ENCODE assay signal across 8 cellular contexts in the genomic region with DNA sequence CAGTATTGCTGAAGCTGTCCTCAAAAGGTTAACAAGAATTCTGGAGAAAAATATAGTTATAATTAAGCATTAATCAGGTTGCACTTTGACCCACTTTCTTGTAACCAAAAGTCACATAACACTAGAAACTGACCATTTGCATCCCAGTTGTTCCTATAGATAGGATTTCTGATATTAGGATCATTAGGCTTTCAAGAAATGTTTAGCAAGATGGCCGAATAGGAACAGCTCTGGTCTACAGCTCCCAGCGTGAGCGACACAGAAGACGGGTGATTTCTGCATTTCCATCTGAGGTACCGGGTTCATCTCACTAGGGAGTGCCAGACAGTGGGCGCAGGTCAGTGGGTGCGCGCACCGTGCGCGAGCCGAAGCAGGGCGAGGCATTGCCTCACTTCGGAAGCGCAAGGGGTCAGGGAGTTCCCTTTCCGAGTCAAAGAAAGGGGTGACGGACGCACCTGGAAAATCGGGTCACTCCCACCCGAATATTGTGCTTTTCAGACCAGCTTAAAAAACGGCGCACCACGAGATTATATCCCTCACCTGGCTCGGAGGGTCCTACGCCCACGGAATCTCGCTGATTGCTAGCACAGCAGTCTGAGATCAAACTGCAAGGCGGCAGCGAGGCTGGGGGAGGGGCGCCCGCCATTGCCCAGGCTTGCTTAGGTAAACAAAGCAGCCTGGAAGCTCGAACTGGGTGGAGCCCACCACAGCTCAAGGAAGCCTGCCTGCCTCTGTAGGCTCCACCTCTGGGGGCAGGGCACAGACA. TPM values are rescaled to one million over a fixed set of nuclear protein-coding genes. Genes with fewer than 3 reads are reported as not detected.
DNase-seq lines count a peak whose midpoint lies in the region; ATAC-seq, FAIRE-seq and TF ChIP-seq lines count a peak whose summit lies in the region.
"Not testable (repeated sequence)": the region's sequence is repeated elsewhere in the genome, so short reads cannot be mapped to it uniquely, and the experiment has no call there.

No MANE protein-coding gene starts in this region.

- not testable (repeated sequence) for H3K4me1 ChIP-seq in H9 (ENCODE audit: insufficient read depth, low read length); Panc1 (ENCODE audit: control insufficient read depth, insufficient read depth, low read length); K562 (replicated peaks in 1 of 2; ENCODE audit: control insufficient read depth in 2 of 2, insufficient read depth in 2 of 2, low read length in 2 of 2); iPS-18a (ENCODE audit: control insufficient read depth, low read depth, low read length); smooth muscle cell (ENCODE audit: low read depth)

- not testable (repeated sequence) for H3K36me3 ChIP-seq in Panc1 (ENCODE audit: control insufficient read depth, insufficient read depth, low read length); K562 (ENCODE audit: control insufficient read depth, insufficient read depth, low read length); iPS-18a (ENCODE audit: control insufficient read depth, low read depth, low read length); smooth muscle cell (ENCODE audit: low read depth)

- DNase-seq in Calu3 (peak; percentile 15), NCI-H1417 (lab: John Stamatoyannopoulos, UW) (peak; percentile 16 to 63 (median 38)), NCI-H345 treated with DMSO at 0.1 percent for 48 hours (lab: John Stamatoyannopoulos, UW; ENCODE audit: unreplicated experiment) (peak; percentile 1), K562 (ENCODE audit: extremely low read depth in 1 of 4, low spot score in 3 of 4) (peak in 1 of 4 experiments; percentile 8)
- not testable (repeated sequence) for DNase-seq in H9; Panc1 (ENCODE audit: low read depth, low spot score); smooth muscle cell (lab: John Stamatoyannopoulos, UW; ENCODE audit: unreplicated experiment)

- H4K91ac ChIP-seq in H9 (ENCODE audit: insufficient read length, low read depth, low read length): not testable (repeated sequence)

- H3K27ac Mint-ChIP-seq in Calu3 (ENCODE audit: unreplicated experiment): not testable (repeated sequence)
- H3K27ac Mint-ChIP-seq in H9: peak overlapping the region in 2 of 3 experiments; percentile 89 to 92; a peak in 5 of 7 replicates

- not testable (repeated sequence) for H3T11ph ChIP-seq in H9 (ENCODE audit: low read length)

- WGBS in H9 (ENCODE audit: extremely low coverage, insufficient read length, low lambda C conversion rate): no CpG with 5 or more reads among the region's 32 CpGs
- WGBS in K562 (ENCODE audit: insufficient coverage, low coverage, missing lambda C conversion rate): 0% methylated on average over 6 of the region's 32 CpGs
- WGBS in smooth muscle cell (ENCODE audit: low lambda C conversion rate): 62% methylated on average over 25 of the region's 32 CpGs

- peak overlapping the region; percentile 72 for H3K4me3 Mint-ChIP-seq in Calu3 (ENCODE audit: low read depth, unreplicated experiment)
- H3K4me3 Mint-ChIP-seq in H9: peak overlapping the region; percentile 59 to 74

- in situ Hi-C loops in Panc1 (cut with HindIII; ENCODE audit: low pct_unique_long_range_greater_than_20kb, low sequenced_read_pairs); K562 (cut with MboI): not testable (repeated sequence)

- not testable (repeated sequence) for H3K9me3 Mint-ChIP-seq in Calu3 (ENCODE audit: low read depth, unreplicated experiment); H9

- H3K56ac ChIP-seq in H9 (ENCODE audit: insufficient read length, low read depth, low read length): not testable (repeated sequence)

- H4K8ac ChIP-seq in H9 (replicated peaks; ENCODE audit: insufficient read length, low read depth, low read length): not testable (repeated sequence)

- not testable (repeated sequence) for H3K23me2 ChIP-seq in H9 (ENCODE audit: insufficient read length, low read depth, low read length, poor library complexity, severe bottlenecking)

- H3K27me3 ChIP-seq in H9 (ENCODE audit: insufficient read depth, low read length); Panc1 (ENCODE audit: control insufficient read depth, insufficient read depth, low read length); K562 (ENCODE audit: control insufficient read depth in 2 of 2, insufficient read depth in 2 of 2, low read length in 2 of 2); iPS-18a (ENCODE audit: control insufficient read depth, insufficient read depth, low read length); smooth muscle cell (ENCODE audit: low read depth): not testable (repeated sequence)

- CTCF ChIA-PET in Calu3 (lab: Charles Lee); Panc1 (lab: Charles Lee); K562 (lab: Yijun Ruan, JAX; ENCODE audit: low intra/inter-chr PET ratio): not testable (repeated sequence)

- not testable (repeated sequence) for H2BK5ac ChIP-seq in H9 (ENCODE audit: insufficient read length, low read length)

- TF ChIP-seq RAD21 in K562 (CRISPR knock-in tag; conservative IDR thresholded peaks at IDR 0.05 in 1 of 2, IDR thresholded peaks at IDR 0.05 in 1 of 2): not testable (repeated sequence)

- H3K18ac ChIP-seq in H9 (ENCODE audit: insufficient read length, low read depth, low read length): not testable (repeated sequence)

- H4K20me1 ChIP-seq in H9 (ENCODE audit: control insufficient read depth, insufficient read depth, insufficient read length); K562 (replicated peaks; ENCODE audit: control insufficient read depth, insufficient read depth, low read length); smooth muscle cell (ENCODE audit: low read depth): not testable (repeated sequence)

- not testable (repeated sequence) for H3K4me1 Mint-ChIP-seq in Calu3 (ENCODE audit: low read depth, unreplicated experiment)
- peaks cover 8 to 12% of the 10 kb centered on the region in 2 experiments for H3K4me1 Mint-ChIP-seq in H9

- H2BK20ac ChIP-seq in H9 (ENCODE audit: low read depth, low read length, poor library complexity, severe bottlenecking): not testable (repeated sequence)

- TF ChIP-seq EP300 in K562 (IDR thresholded peaks at IDR 0.05; ENCODE audit: low read length): not testable (repeated sequence)

- not testable (repeated sequence) for H3K4ac ChIP-seq in H9 (ENCODE audit: low read depth, low read length)

- not testable (repeated sequence) for H3K79me1 ChIP-seq in H9 (ENCODE audit: insufficient read depth, low read depth, low read length, poor library complexity, severe bottlenecking)

- not testable (repeated sequence) for ATAC-seq in Panc1
- peak; percentile 72 for ATAC-seq in K562

- not testable (repeated sequence) for H3K4me2 ChIP-seq in H9 (ENCODE audit: insufficient read depth, insufficient read length, low read length)
- H3K4me2 ChIP-seq in K562 (ENCODE audit: insufficient read depth, low read length) (peak overlapping the region; percentile 52), smooth muscle cell (peak overlapping the region; percentile 57)

- not testable (repeated sequence) for H3K9me3 ChIP-seq in H9 (ENCODE audit: control insufficient read depth, low read depth, low read length); Panc1 (ENCODE audit: control insufficient read depth, insufficient read depth, low read depth, low read length); K562 (replicated peaks; ENCODE audit: control insufficient read depth, insufficient read depth, low read depth, low read length); iPS-18a (ENCODE audit: control insufficient read depth, low read depth, low read length); smooth muscle cell (replicated peaks; ENCODE audit: low read depth)

- not testable (repeated sequence) for H3F3A ChIP-seq in smooth muscle cell (ENCODE audit: low read depth)

- H3K4me3 ChIP-seq in Panc1 (ENCODE audit: low read depth in 2 of 2, low read length in 2 of 2) (peak overlapping the region; percentile 38 to 41), K562 (peak overlapping the region; percentile 26), iPS-18a (ENCODE audit: low read length) (peak overlapping the region; percentile 45), smooth muscle cell (peak overlapping the region; percentile 34)

- BruUV-seq in Calu3 (replicated peaks; lab: Mats Ljungman, UMichigan) (TSS peak; percentile 67), K562 (replicated peaks; lab: Mats Ljungman, UMichigan) (TSS peak; percentile 77)
- not testable (repeated sequence) for BruUV-seq in Panc1 (replicated peaks; lab: Mats Ljungman, UMichigan)

- not testable (repeated sequence) for H3K23ac ChIP-seq in H9 (ENCODE audit: insufficient read length, low read depth, low read length)

- H3K27ac ChIP-seq in H9 (ENCODE audit: insufficient read length, low read depth, low read length); iPS-18a (ENCODE audit: low read length); smooth muscle cell (ENCODE audit: low read depth): not testable (repeated sequence)
- 0 out of 2 replicates have a peak overlapping the region, but pooled peaks have one; percentile 23 for H3K27ac ChIP-seq in Panc1 (ENCODE audit: low read length)
- peak overlapping the region; percentile 13; the same call in 1 of the 3 replicates for H3K27ac ChIP-seq in K562 (ENCODE audit: extremely low read depth, low read depth, low read length)

- H2BK12ac ChIP-seq in H9 (ENCODE audit: insufficient read length, low read depth, low read length): not testable (repeated sequence)

- H2BK120ac ChIP-seq in H9 (ENCODE audit: low read depth, low read length, poor library complexity, severe bottlenecking): not testable (repeated sequence)

- not testable (repeated sequence) for H2AK5ac ChIP-seq in H9 (ENCODE audit: insufficient read length, low read length)

- not testable (repeated sequence) for H3K27me3 Mint-ChIP-seq in Calu3 (ENCODE audit: unreplicated experiment); H9 (ENCODE audit: low read depth)

- peak; percentile 68; the same call in 1 of the 2 replicates for TF ChIP-seq POLR2A in K562 (conservative IDR thresholded peaks at IDR 0.05)

- not testable (repeated sequence) for H2AFZ ChIP-seq in H9 (ENCODE audit: low read length); smooth muscle cell (ENCODE audit: low read depth)
- peak overlapping the region; percentile 91 for H2AFZ ChIP-seq in K562 (ENCODE audit: low read depth, low read length)

- intact Hi-C loops in Calu3 (cut with micrococcal nuclease; ENCODE audit: unreplicated experiment); Panc1 (cut with micrococcal nuclease; ENCODE audit: unreplicated experiment); K562 (cut with micrococcal nuclease): not testable (repeated sequence)

- peaks cover 10% of the 10 kb centered on the region for H3K36me3 Mint-ChIP-seq in Calu3 (ENCODE audit: insufficient read depth, unreplicated experiment)
- peaks cover 0 to 22% (median 2%) of the 10 kb centered on the region in 3 experiments; a peak in 5 of 7 replicates for H3K36me3 Mint-ChIP-seq in H9 (ENCODE audit: insufficient read depth in 1 of 3, low read depth in 3 of 3)

- POLR2A ChIA-PET in Panc1 (lab: Charles Lee); K562 (lab: Yijun Ruan, JAX): not testable (repeated sequence)

- H3K9me1 ChIP-seq in K562 (ENCODE audit: control insufficient read depth, insufficient read depth, low read length): not testable (repeated sequence)

- peak overlapping the region; percentile 4 for H3K9ac ChIP-seq in H9 (ENCODE audit: extremely low read depth, insufficient read length, low read length)
- H3K9ac ChIP-seq in K562 (ENCODE audit: insufficient read depth in 1 of 2, low read depth in 2 of 2, low read length in 2 of 2): peak overlapping the region in 1 of 2 experiments; percentile 43; a peak in 2 of 4 replicates
- H3K9ac ChIP-seq in iPS-18a (ENCODE audit: low read length): peak overlapping the region; percentile 50
- H3K9ac ChIP-seq in smooth muscle cell (ENCODE audit: low read depth): not testable (repeated sequence)

- TF ChIP-seq CTCF in Calu3 (IDR thresholded peaks at IDR 0.05; ENCODE audit: unreplicated experiment); H9 (conservative IDR thresholded peaks at IDR 0.05); Panc1 (IDR thresholded peaks at IDR 0.05); K562 (IDR thresholded peaks at IDR 0.05 in 2 of 3, conservative IDR thresholded peaks at IDR 0.05 in 1 of 3; ENCODE audit: insufficient read depth in 2 of 3, low read depth in 1 of 3, low read length in 3 of 3); smooth muscle cell (IDR thresholded peaks at IDR 0.05; ENCODE audit: borderline replicate concordance, insufficient read depth, poor library complexity, severe bottlenecking): not testable (repeated sequence)

- not testable (repeated sequence) for H3K79me2 ChIP-seq in H9 (ENCODE audit: insufficient read depth, low read length); K562 (ENCODE audit: control insufficient read depth, insufficient read depth, low read length); smooth muscle cell (ENCODE audit: low read depth)

- not testable (repeated sequence) for H2BK15ac ChIP-seq in H9 (ENCODE audit: low read depth, low read length)

- FAIRE-seq in K562 (lab: Jason Lieb, UNC): not testable (repeated sequence)

- not testable (repeated sequence) for H4K5ac ChIP-seq in H9 (ENCODE audit: insufficient read length, low read depth, low read length)

- not testable (repeated sequence) for H3K14ac ChIP-seq in H9 (ENCODE audit: insufficient read depth, low read length)

RNA-seq across cellular contexts. Expression of a gene that starts 59.6 kb away (rescaled TPM):
- total RNA-seq in Calu3 (2022): 2.5 and 3.4 TPM in 2 replicates
- 1.8 and 3.0 TPM in 2 replicates for total RNA-seq in H9 (2021)
- 0.33 TPM for total RNA-seq in Panc1 (2021; ENCODE audit: unreplicated experiment)
- polyA plus RNA-seq in Panc1 (2012; ENCODE audit: insufficient read length): not detected
- total RNA-seq in K562 (2011; cell fraction: chromatin; rRNA removed; ENCODE audit: low replicate concordance): 0.86 TPM in 1 of 2 replicates, not detected in the other
- not detected in 2 replicates for total RNA-seq in K562 (2011; cell fraction: nucleolus; rRNA removed)
- not detected in 2 replicates for total RNA-seq in K562 (2011; cell fraction: nucleoplasm; rRNA removed)
- total RNA-seq in K562 (2014; rRNA removed): not detected in 2 replicates
- 0.13 and 0.62 TPM in 2 replicates for total RNA-seq in K562 (2014; rRNA removed; fragmentation: Illumina TruSeq; extraction: Trizol)
- 0.25 and 0.30 TPM in 2 replicates for total RNA-seq in K562 (2015; rRNA removed; fragmentation: Illumina TruSeq; extraction: Trizol)
- total RNA-seq in K562 (2021): 0.27 and 0.49 TPM in 2 replicates
- 0.38 TPM in 1 of 2 replicates, not detected in the other for polyA plus RNA-seq in K562 (2011; rRNA removed)
- 0.12 TPM in 1 of 2 replicates, not detected in the other for polyA plus RNA-seq in K562 (2011; cell fraction: cytosol; rRNA removed)
- not detected in 2 replicates for polyA plus RNA-seq in K562 (2011; cell fraction: nucleus; rRNA removed)
- 0.52 and 0.97 TPM in 2 replicates for polyA plus RNA-seq in K562 (2012)
- 0.08 and 0.54 TPM in 2 replicates for polyA plus RNA-seq in K562 (2014; fragmentation: Illumina TruSeq; extraction: Trizol)
- polyA plus RNA-seq in K562 (2014; fragmentation: Nextera tagmentation; extraction: Ambion mirVana): 1 to 10 TPM in 1 of 2 experiments, under 1 TPM in 1; 0.83 to 1.1 TPM
- polyA plus RNA-seq in K562 (2014; rRNA removed): 0.22 TPM in 1 of 2 replicates, not detected in the other
- polyA minus RNA-seq in K562 (2011; rRNA and poly(A)+ RNA removed): not detected in 2 replicates
- not detected in 2 replicates for polyA minus RNA-seq in K562 (2011; cell fraction: cytosol; rRNA and poly(A)+ RNA removed)
- polyA minus RNA-seq in K562 (2011; cell fraction: nucleus; rRNA and poly(A)+ RNA removed): not detected in 2 replicates
- 2.0 and 3.9 TPM in 2 replicates for total RNA-seq in smooth muscle cell
- polyA plus RNA-seq in smooth muscle cell: 0.59 and 2.0 TPM in 2 replicates
